ENCODE assay signal across 8 cellular contexts in the genomic region with DNA sequence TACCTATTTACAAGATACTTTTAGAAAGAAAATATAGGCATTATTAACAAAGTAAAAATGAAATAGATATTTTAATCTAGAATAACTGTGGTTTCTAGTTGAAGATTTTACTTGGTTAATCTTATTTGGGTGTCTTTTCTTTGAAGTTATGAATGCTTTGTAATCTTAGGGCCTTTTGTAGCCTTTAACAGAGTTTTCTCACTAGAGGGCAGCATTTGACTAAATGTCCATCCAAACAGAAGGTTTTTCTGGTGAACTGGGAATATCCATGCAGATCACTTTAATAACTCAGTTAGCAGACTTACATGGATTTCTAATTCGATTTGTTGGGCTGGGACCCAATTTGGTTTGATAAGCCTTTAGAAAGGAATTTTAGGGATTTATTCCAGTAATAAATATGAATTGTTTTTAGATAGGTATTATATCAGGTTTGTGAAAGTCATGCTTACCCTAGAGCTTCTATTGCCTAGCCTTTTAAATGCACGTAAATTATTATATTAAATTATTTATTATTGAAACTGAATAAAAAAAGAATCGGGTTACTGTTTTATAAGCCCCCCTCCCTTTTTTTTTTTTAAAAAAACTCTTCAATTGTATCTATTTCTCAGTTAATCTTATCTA.
DNase-seq lines count a peak whose midpoint lies in the region; ATAC-seq and TF ChIP-seq lines count a peak whose summit lies in the region.

No MANE protein-coding gene starts in this region.

- DNase-seq in NCI-H1417 (lab: John Stamatoyannopoulos, UW), result peak; percentile 26 to 83 (median 71)
- no peak for DNase-seq in NCI-H1417 treated with DMSO at 0.1 percent for 48 hours (lab: John Stamatoyannopoulos, UW)
- peak; percentile 59 for DNase-seq in NB4 (ENCODE audit: low read depth)
- peak; percentile 73 for DNase-seq in SK-MEL-5 (ENCODE audit: low read depth, low spot score)
- DNase-seq in fibroblast of the aortic adventitia (ENCODE audit: low read depth), result peak; percentile 72
- DNase-seq in smooth muscle cell of the brain vasculature (ENCODE audit: low read depth, low spot score), result peak; percentile 9
- no peak for DNase-seq in omental fat pad (ENCODE audit: low spot score)

- TF ChIP-seq CTCF in NB4 (IDR thresholded peaks at IDR 0.05; ENCODE audit: low read depth, low read length), result peak; percentile 64
- TF ChIP-seq CTCF in fibroblast of the aortic adventitia (IDR thresholded peaks at IDR 0.05; ENCODE audit: insufficient read depth, low read length), result peak; percentile 70
- no peak for TF ChIP-seq CTCF in omental fat pad (IDR thresholded peaks at IDR 0.05)

- ATAC-seq in omental fat pad (ENCODE audit: low FRiP score), result no peak
- ATAC-seq in HG03139 (IDR thresholded peaks at IDR 0.05; ENCODE audit: unreplicated experiment), result no peak

- H3K4me3 ChIP-seq in NB4 (ENCODE audit: low read depth, low read length), result no peak overlapping the region
- no peak overlapping the region for H3K4me3 ChIP-seq in fibroblast of the aortic adventitia (ENCODE audit: low read depth, low read length)

- in situ Hi-C loops in SK-MEL-5 (cut with HindIII; ENCODE audit: low pct_unique_long_range_greater_than_20kb, low sequenced_read_pairs), result no loop called here

- TF ChIP-seq POLR2A in NB4 (IDR thresholded peaks at IDR 0.05; ENCODE audit: extremely low read depth, insufficient read length), result no peak

Comparison
In these comparisons a context has a peak if more than half of its experiments do, and no peak if none do; other contexts are left out.
1. DNase-seq: peak in NCI-H1417 (3 of 3), NB4 (single experiment), SK-MEL-5 (single experiment), fibroblast of the aortic adventitia (single experiment) and smooth muscle cell of the brain vasculature (single experiment); none in NCI-H1417 treated with DMSO at 0.1 percent for 48 hours (single experiment) and omental fat pad (single experiment).
2. CTCF ChIP-seq: peak in NB4 (single experiment) and fibroblast of the aortic adventitia (single experiment); none in omental fat pad (0 of 3).